ENCODE assay signal across 24 cellular contexts in the genomic region with DNA sequence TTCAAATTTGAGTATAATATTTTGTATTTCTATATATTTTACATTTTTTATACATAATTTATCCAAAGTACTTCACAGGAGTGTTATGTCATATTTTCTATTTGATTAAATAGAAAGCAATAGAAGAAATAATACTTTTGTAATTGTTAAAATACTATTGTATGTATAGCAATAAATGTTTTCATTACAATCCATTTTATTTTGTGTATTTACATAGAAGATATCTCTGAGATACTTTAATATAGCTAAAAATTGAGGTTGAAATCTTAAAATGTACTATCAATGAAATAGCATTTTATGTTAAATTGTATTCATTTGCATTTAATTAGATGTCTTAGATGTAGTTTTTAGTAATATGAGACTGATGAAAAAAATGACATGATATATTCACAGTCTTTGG.
"Had no signal": no experiment of that assay in that cellular context is flagged by ENCODE, and none has a peak within 500 bp of the region (broad histone marks: within the 10 kb centered on the region; RNA-seq: fewer than 3 reads in every experiment).

No MANE protein-coding gene starts in this region.

- H3K9me3 ChIP-seq: gastrocnemius medialis, psoas muscle, sigmoid colon, thoracic aorta, transverse colon, upper lobe of right lung, uterus had no signal

- H3K4me1 ChIP-seq: gastrocnemius medialis, psoas muscle, sigmoid colon, spleen, transverse colon, upper lobe of right lung, uterus had no signal

- DNase-seq: dorsolateral prefrontal cortex; effector CD4-positive, alpha-beta T cell; foreskin fibroblast; gastrocnemius medialis; head of caudate nucleus; natural killer cell; nucleus accumbens; posterior cingulate gyrus; psoas muscle; right cardiac atrium; sigmoid colon; spleen; stimulated activated CD4-positive, alpha-beta T cell treated with anti-CD3 and anti-CD28 coated beads, Interleukin-4, amount 100 ng/mL, for 4 hours; stimulated activated naive CD8-positive, alpha-beta T cell treated with anti-CD3 and anti-CD28 coated beads, Interleukin-15, Interleukin-2, amounts not matched to agents 100 U/mL and 50 U/mL, for 24 hours; transverse colon; upper lobe of right lung; uterus had no signal

- H3K27me3 ChIP-seq: dorsolateral prefrontal cortex, gastrocnemius medialis, sigmoid colon, spleen, transverse colon, upper lobe of right lung, uterus had no signal

- H3K4me3 ChIP-seq: dorsolateral prefrontal cortex, gastrocnemius medialis, lung, psoas muscle, sigmoid colon, spleen, thoracic aorta, transverse colon, upper lobe of right lung, uterus had no signal

- FAIRE-seq: keratinocyte had no signal

- ATAC-seq: esophagus mucosa; gastrocnemius medialis; left lobe of liver; natural killer cell; psoas muscle; right cardiac atrium; stimulated activated memory B cell treated with anti-CD40 and anti-IgM and Interleukin-4, amounts not matched to agents 10 μg/mL and 1 μg/mL and 100 μg/mL, for 72 hours; stimulated activated naive CD8-positive, alpha-beta T cell treated with anti-CD3 and anti-CD28 coated beads, Interleukin-15, Interleukin-2, amounts not matched to agents 100 U/mL and 50 U/mL, for 24 hours; upper lobe of right lung had no signal

- H3K36me3 ChIP-seq: gastrocnemius medialis, sigmoid colon, spleen, thoracic aorta, transverse colon, upper lobe of right lung, uterus had no signal

- H3K27ac ChIP-seq: dorsolateral prefrontal cortex, epithelial cell of prostate, gastrocnemius medialis, psoas muscle, sigmoid colon, spleen, thoracic aorta, transverse colon, upper lobe of right lung, uterus had no signal
